In genomic region chr21:46153259-46154154, GRCh38 we compare ENCODE assay signal across 8 cellular contexts. TPM values are rescaled to one million over a fixed set of nuclear protein-coding genes. Genes with fewer than 3 reads are reported as not detected.
DNase-seq lines count a peak whose midpoint lies in the region; ATAC-seq and TF ChIP-seq lines count a peak whose summit lies in the region.

No MANE protein-coding gene starts in this region.

- peak overlapping the region; percentile 3 for H4K91ac ChIP-seq in trophoblast cell (ENCODE audit: low read depth, low read length)

- no peak for ATAC-seq in HG02852 (IDR thresholded peaks at IDR 0.05; ENCODE audit: unreplicated experiment)
- no peak for ATAC-seq in GM21723 (IDR thresholded peaks at IDR 0.05; ENCODE audit: unreplicated experiment)

- H2AK5ac ChIP-seq in trophoblast cell (ENCODE audit: low read length), result peak overlapping the region; percentile 55

- peak overlapping the region; percentile 37 for H3K14ac ChIP-seq in trophoblast cell (ENCODE audit: low read length)

- H3K4me2 ChIP-seq in trophoblast cell (ENCODE audit: low read length), result peak overlapping the region; percentile 20

- H3K27ac ChIP-seq in cardiac muscle cell (peak overlapping the region; percentile 91), trophoblast cell (ENCODE audit: low read depth, low read length) (no peak overlapping the region)

- peak overlapping the region; percentile 27 for H3K18ac ChIP-seq in trophoblast cell (ENCODE audit: low read length)

- no CpG with 5 or more reads among the region's 31 CpGs for WGBS in trophoblast cell (ENCODE audit: extremely low coverage, insufficient coverage, insufficient read length)

- no peaks in the 10 kb centered on the region for H3K27me3 ChIP-seq in cardiac muscle cell
- no peaks in the 10 kb centered on the region for H3K27me3 ChIP-seq in trophoblast cell (ENCODE audit: insufficient read depth, low read length)

- H4K12ac ChIP-seq in trophoblast cell (ENCODE audit: low read depth, low read length), result no peak overlapping the region

- H2BK5ac ChIP-seq in trophoblast cell (ENCODE audit: low read depth, low read length, poor library complexity), result no peak overlapping the region

- H2BK120ac ChIP-seq in trophoblast cell (ENCODE audit: insufficient read depth, low read length, poor library complexity), result peak overlapping the region; percentile 0

- H3K9ac ChIP-seq in trophoblast cell (ENCODE audit: low read length), result no peak overlapping the region

- H3K9me3 ChIP-seq in cardiac muscle cell (ENCODE audit: low read depth) (no peaks in the 10 kb centered on the region), trophoblast cell (ENCODE audit: insufficient read depth, low read depth, low read length) (no peaks in the 10 kb centered on the region)

- H4K8ac ChIP-seq in trophoblast cell (ENCODE audit: low read depth, low read length), result peak overlapping the region; percentile 11

- TF ChIP-seq CTCF in GM12872 (IDR thresholded peaks at IDR 0.05; ENCODE audit: insufficient read depth, low read depth, low read length), result peak; percentile 69
- TF ChIP-seq CTCF in cardiac muscle cell (IDR thresholded peaks at IDR 0.05; ENCODE audit: low read depth, low read length), result peak; percentile 94

- no peaks in the 10 kb centered on the region for H3K79me1 ChIP-seq in trophoblast cell (ENCODE audit: low read length)

- DNase-seq in NCI-H460 (ENCODE audit: extremely low read depth, low read depth), result peak; percentile 9
- DNase-seq in activated naive CD4-positive, alpha-beta T cell treated with Interleukin-2 at 50 U/mL for 16 hours, result peak; percentile 42
- peak; percentile 68 to 75 for DNase-seq in cardiac muscle cell (ENCODE audit: low read depth in 1 of 2, low spot score in 1 of 2)
- no peak for DNase-seq in trophoblast cell
- no peak for DNase-seq in NCI-H2196 (lab: John Stamatoyannopoulos, UW; ENCODE audit: unreplicated experiment)

- H3K4me1 ChIP-seq in cardiac muscle cell (ENCODE audit: low read depth) (peaks cover 39% of the 10 kb centered on the region), trophoblast cell (ENCODE audit: control insufficient read depth in 1 of 2, insufficient read depth in 2 of 2, low read length in 2 of 2) (peaks cover 6 to 13% of the 10 kb centered on the region in 2 experiments)

- H3K79me2 ChIP-seq in trophoblast cell (ENCODE audit: control insufficient read depth, insufficient read depth, low read length, poor library complexity), result peaks cover 2% of the 10 kb centered on the region

- H3K23ac ChIP-seq in trophoblast cell (ENCODE audit: low read length), result no peak overlapping the region

- peak overlapping the region; percentile 33 for H2AFZ ChIP-seq in trophoblast cell (ENCODE audit: insufficient read depth, low read length, poor library complexity)

- no peak overlapping the region for H3K4me3 ChIP-seq in cardiac muscle cell
- no peak overlapping the region for H3K4me3 ChIP-seq in trophoblast cell (ENCODE audit: low read depth, low read length)

- H2BK12ac ChIP-seq in trophoblast cell (ENCODE audit: low read length), result peak overlapping the region; percentile 12

- H3K4ac ChIP-seq in trophoblast cell (ENCODE audit: low read depth, low read length), result no peak overlapping the region

- H3K36me3 ChIP-seq in cardiac muscle cell, result no peaks in the 10 kb centered on the region
- peaks cover 0 to 5% of the 10 kb centered on the region in 2 experiments for H3K36me3 ChIP-seq in trophoblast cell (ENCODE audit: control insufficient read depth in 1 of 2, insufficient read depth in 2 of 2, low read length in 2 of 2)

RNA-seq across cellular contexts. Expression of gene FTCD, which starts 1.9 kb away (rescaled TPM):
- total RNA-seq in NCI-H460 (2014; rRNA removed; shearing (Covaris generic)), result 0.22 TPM in 1 of 2 replicates, not detected in the other
- 0.58 TPM in 1 of 2 replicates, not detected in the other for polyA plus RNA-seq in NCI-H460 (2014; cell fraction: nucleus; rRNA removed)
- total RNA-seq in cardiac muscle cell, result 9.5 and 18.9 TPM in 2 replicates
- polyA plus RNA-seq in cardiac muscle cell, result 27.4 and 31.1 TPM in 2 replicates
- polyA plus RNA-seq in trophoblast cell (2013), result 1.0 and 1.4 TPM in 2 replicates

RNA-seq across cellular contexts. Expression of gene SPATC1L, which starts 30.8 kb away (rescaled TPM):
- 6.2 and 10.3 TPM in 2 replicates for total RNA-seq in NCI-H460 (2014; rRNA removed; shearing (Covaris generic))
- 1.7 and 3.4 TPM in 2 replicates for polyA plus RNA-seq in NCI-H460 (2014; cell fraction: nucleus; rRNA removed)
- total RNA-seq in cardiac muscle cell, result 45.7 and 58.8 TPM in 2 replicates
- polyA plus RNA-seq in cardiac muscle cell, result 63.0 and 69.2 TPM in 2 replicates
- polyA plus RNA-seq in trophoblast cell (2013), result 22.3 and 23.2 TPM in 2 replicates

RNA-seq across cellular contexts. Expression of gene COL6A2, which starts 55.6 kb away (rescaled TPM):
- total RNA-seq in NCI-H460 (2014; rRNA removed; shearing (Covaris generic)), result 3.6 and 4.0 TPM in 2 replicates
- 7.1 and 9.1 TPM in 2 replicates for polyA plus RNA-seq in NCI-H460 (2014; cell fraction: nucleus; rRNA removed)
- 212 and 260 TPM in 2 replicates for total RNA-seq in cardiac muscle cell
- polyA plus RNA-seq in cardiac muscle cell, result 153 and 216 TPM in 2 replicates
- 53.6 and 55.1 TPM in 2 replicates for polyA plus RNA-seq in trophoblast cell (2013)

Comparison
In these comparisons a context has a peak if more than half of its experiments do, and no peak if none do; other contexts are left out.
1. DNase-seq: peak in NCI-H460 (single experiment), activated naive CD4-positive, alpha-beta T cell treated with Interleukin-2 at 50 U/mL for 16 hours (single experiment) and cardiac muscle cell (2 of 2); none in trophoblast cell (0 of 2) and NCI-H2196 (single experiment).
2. RNA of gene COL6A2, which starts 55.6 kb away (total RNA-seq): 212 to 260 TPM in cardiac muscle cell; 3.6 to 4.0 TPM in NCI-H460; every median in the first group is over 10 times any median in the second.